In genomic region chr7:51129527-51130472, GRCh38 we compare ENCODE assay signal across 15 cellular contexts.
DNase-seq lines count a peak whose midpoint lies in the region; TF ChIP-seq lines count a peak whose summit lies in the region.
"Had no signal": no experiment of that assay in that cellular context is flagged by ENCODE, and none has a peak within 500 bp of the region (broad histone marks: within the 10 kb centered on the region; RNA-seq: fewer than 3 reads in every experiment).

No MANE protein-coding gene starts in this region.

- peak overlapping the region; percentile 77 for H3K56ac ChIP-seq in mesendoderm (ENCODE audit: low read length)

- H3K4me2 ChIP-seq in Loucy (ENCODE audit: low read depth, low read length, poor library complexity, severe bottlenecking) (no peak overlapping the region), mesendoderm (ENCODE audit: low read length) (no peak overlapping the region)
- H3K4me2 ChIP-seq: BLaER1 had no signal

- H2BK15ac ChIP-seq in mesendoderm (replicated peaks; ENCODE audit: low read depth): no peak overlapping the region

- no peaks in the 10 kb centered on the region for H3F3A ChIP-seq in Loucy (ENCODE audit: low read depth)

- H3K27me3 ChIP-seq in Loucy (ENCODE audit: insufficient read depth, low read length, poor library complexity, severe bottlenecking) (no peaks in the 10 kb centered on the region), mesendoderm (ENCODE audit: insufficient read depth, low read length, poor library complexity) (no peaks in the 10 kb centered on the region)
- H3K27me3 ChIP-seq: BLaER1 had no signal

- H3K4me3 ChIP-seq in Loucy (ENCODE audit: low read length, poor library complexity, severe bottlenecking) (no peak overlapping the region), mesendoderm (ENCODE audit: low read length) (no peak overlapping the region)
- H3K4me3 ChIP-seq: BLaER1 had no signal

- H4K5ac ChIP-seq in mesendoderm (ENCODE audit: low read length): no peak overlapping the region

- H3K4ac ChIP-seq in mesendoderm (ENCODE audit: low read depth, low read length): no peak overlapping the region

- peak overlapping the region; percentile 52 for H2AK5ac ChIP-seq in mesendoderm (ENCODE audit: low read length)

- no peak overlapping the region for H2BK120ac ChIP-seq in mesendoderm (ENCODE audit: low read depth, low read length)

- no peak for TF ChIP-seq CTCF in Loucy (conservative IDR thresholded peaks at IDR 0.05; ENCODE audit: low read length)

- no peak overlapping the region for H3K18ac ChIP-seq in mesendoderm (ENCODE audit: low read length)

- H3K9ac ChIP-seq in Loucy (ENCODE audit: low read depth, low read length, poor library complexity, severe bottlenecking) (no peak overlapping the region), mesendoderm (ENCODE audit: low read length) (no peak overlapping the region)
- H3K9ac ChIP-seq: BLaER1 had no signal

- H3K4me1 ChIP-seq in Loucy (ENCODE audit: insufficient read depth, low read length, poor library complexity, severe bottlenecking) (peaks cover 19% of the 10 kb centered on the region), mesendoderm (ENCODE audit: control insufficient read depth, low read depth, low read length) (peaks cover 4% of the 10 kb centered on the region)
- H3K4me1 ChIP-seq: BLaER1 had no signal

- H3K79me2 ChIP-seq in Loucy (ENCODE audit: insufficient read depth, low read length) (no peaks in the 10 kb centered on the region), mesendoderm (ENCODE audit: control insufficient read depth, insufficient read depth, low read length) (no peaks in the 10 kb centered on the region)

- H3K9me2 ChIP-seq in Loucy (replicated peaks; ENCODE audit: low read depth, low read length): no peaks in the 10 kb centered on the region

- H4K20me1 ChIP-seq in Loucy (ENCODE audit: insufficient read depth, low read length, poor library complexity, severe bottlenecking): no peaks in the 10 kb centered on the region
- H4K20me1 ChIP-seq: BLaER1 had no signal

- no CpG with 5 or more reads among the region's 8 CpGs for WGBS in mesendoderm (ENCODE audit: extremely low coverage, insufficient coverage, low lambda C conversion rate)

- peak; percentile 30 for DNase-seq in NCI-H2029 (lab: John Stamatoyannopoulos, UW)
- DNase-seq in NCI-H2029 treated with DMSO at 0.1 percent for 48 hours (lab: John Stamatoyannopoulos, UW): no peak
- peak; percentile 46 to 75 for DNase-seq in SHP77 (lab: John Stamatoyannopoulos, UW)
- DNase-seq in mesendoderm: peak; percentile 53
- no peak for DNase-seq in NCI-H128 (lab: John Stamatoyannopoulos, UW; ENCODE audit: unreplicated experiment)
- DNase-seq in cerebellar cortex (ENCODE audit: low spot score): no peak
- DNase-seq in effector CD4-positive, alpha-beta T cell: no peak
- DNase-seq: H9, NCI-H1694 treated with DMSO at 0.1 percent for 48 hours, NCI-H2171, NCI-H524 treated with DMSO at 0.1 percent for 48 hours, Right ventricle myocardium superior had no signal

- no peak overlapping the region for H4K8ac ChIP-seq in mesendoderm (ENCODE audit: low read depth, low read length)

- H3K27ac ChIP-seq in mesendoderm (ENCODE audit: low read depth, low read length): no peak overlapping the region
- H3K27ac ChIP-seq: 22Rv1, BLaER1 had no signal

- H3K23ac ChIP-seq in mesendoderm (ENCODE audit: low read length): no peak overlapping the region

- H3K36me3 ChIP-seq in Loucy (ENCODE audit: insufficient read depth, low read length) (no peaks in the 10 kb centered on the region), mesendoderm (ENCODE audit: control insufficient read depth, insufficient read depth, low read length) (no peaks in the 10 kb centered on the region)

- peak overlapping the region; percentile 39 for H2BK5ac ChIP-seq in mesendoderm (ENCODE audit: low read length)

- 0 out of 2 replicates have a peak, but pooled peaks cover 3% of the 10 kb centered on the region for H3K9me3 ChIP-seq in Loucy (ENCODE audit: insufficient read depth, low read depth, low read length)
- H3K9me3 ChIP-seq: BLaER1 had no signal

- no peaks in the 10 kb centered on the region for H3K79me1 ChIP-seq in mesendoderm (ENCODE audit: low read length)

- H2AFZ ChIP-seq in Loucy (ENCODE audit: low read length): peak overlapping the region; percentile 3

Comparison
In these comparisons a context has a peak if more than half of its experiments do, and no peak if none do; other contexts are left out.
1. DNase-seq: peak in NCI-H2029 (single experiment), SHP77 (2 of 2) and mesendoderm (single experiment); none in NCI-H2029 treated with DMSO at 0.1 percent for 48 hours (single experiment), NCI-H128 (single experiment), cerebellar cortex (single experiment) and effector CD4-positive, alpha-beta T cell (single experiment).